Comparison of ENCODE assay signal across 1 cellular context in the genomic region with DNA sequence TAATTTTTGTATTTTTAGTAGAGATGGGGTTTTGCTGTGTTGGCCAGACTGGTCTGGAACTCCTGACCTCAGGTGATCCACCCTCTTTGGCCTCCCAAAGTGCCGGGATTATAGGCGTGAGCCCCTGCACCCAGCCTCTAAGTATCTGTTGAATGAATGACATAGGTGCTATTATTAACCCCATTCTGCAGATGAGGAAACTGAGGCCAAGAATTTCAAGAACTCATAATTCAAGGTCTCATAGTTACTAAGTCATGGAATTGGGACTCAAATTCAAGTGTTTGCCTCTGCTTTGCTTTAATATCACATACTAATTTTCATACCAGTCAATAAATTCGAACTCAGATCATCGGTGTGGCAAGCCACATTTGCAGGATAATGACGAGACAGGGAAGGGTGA.
TF ChIP-seq lines count a peak whose summit lies in the region.

No MANE protein-coding gene starts in this region.

TF ChIP-seq in K562, 482 proteins besides CTCF, POLR2A, EP300 and RAD21:
- peak; percentile 90 for TF ChIP-seq RBM25 (IDR thresholded peaks at IDR 0.05; ENCODE audit: low read depth, low read length, severe bottlenecking)
- TF ChIP-seq ZNF551 (CRISPR knock-in tag; IDR thresholded peaks at IDR 0.05): no peak
- TF ChIP-seq CREM (IDR thresholded peaks at IDR 0.05; ENCODE audit: low read depth): no peak
- TF ChIP-seq CHD4 (IDR thresholded peaks at IDR 0.05; ENCODE audit: insufficient read depth, insufficient replicate concordance, low read depth, low read length, poor library complexity, severe bottlenecking): no peak
- TF ChIP-seq SMARCA5 (IDR thresholded peaks at IDR 0.05): 0 out of 2 replicates have a peak, but pooled peaks have one; percentile 23
- TF ChIP-seq, protein P1, sequence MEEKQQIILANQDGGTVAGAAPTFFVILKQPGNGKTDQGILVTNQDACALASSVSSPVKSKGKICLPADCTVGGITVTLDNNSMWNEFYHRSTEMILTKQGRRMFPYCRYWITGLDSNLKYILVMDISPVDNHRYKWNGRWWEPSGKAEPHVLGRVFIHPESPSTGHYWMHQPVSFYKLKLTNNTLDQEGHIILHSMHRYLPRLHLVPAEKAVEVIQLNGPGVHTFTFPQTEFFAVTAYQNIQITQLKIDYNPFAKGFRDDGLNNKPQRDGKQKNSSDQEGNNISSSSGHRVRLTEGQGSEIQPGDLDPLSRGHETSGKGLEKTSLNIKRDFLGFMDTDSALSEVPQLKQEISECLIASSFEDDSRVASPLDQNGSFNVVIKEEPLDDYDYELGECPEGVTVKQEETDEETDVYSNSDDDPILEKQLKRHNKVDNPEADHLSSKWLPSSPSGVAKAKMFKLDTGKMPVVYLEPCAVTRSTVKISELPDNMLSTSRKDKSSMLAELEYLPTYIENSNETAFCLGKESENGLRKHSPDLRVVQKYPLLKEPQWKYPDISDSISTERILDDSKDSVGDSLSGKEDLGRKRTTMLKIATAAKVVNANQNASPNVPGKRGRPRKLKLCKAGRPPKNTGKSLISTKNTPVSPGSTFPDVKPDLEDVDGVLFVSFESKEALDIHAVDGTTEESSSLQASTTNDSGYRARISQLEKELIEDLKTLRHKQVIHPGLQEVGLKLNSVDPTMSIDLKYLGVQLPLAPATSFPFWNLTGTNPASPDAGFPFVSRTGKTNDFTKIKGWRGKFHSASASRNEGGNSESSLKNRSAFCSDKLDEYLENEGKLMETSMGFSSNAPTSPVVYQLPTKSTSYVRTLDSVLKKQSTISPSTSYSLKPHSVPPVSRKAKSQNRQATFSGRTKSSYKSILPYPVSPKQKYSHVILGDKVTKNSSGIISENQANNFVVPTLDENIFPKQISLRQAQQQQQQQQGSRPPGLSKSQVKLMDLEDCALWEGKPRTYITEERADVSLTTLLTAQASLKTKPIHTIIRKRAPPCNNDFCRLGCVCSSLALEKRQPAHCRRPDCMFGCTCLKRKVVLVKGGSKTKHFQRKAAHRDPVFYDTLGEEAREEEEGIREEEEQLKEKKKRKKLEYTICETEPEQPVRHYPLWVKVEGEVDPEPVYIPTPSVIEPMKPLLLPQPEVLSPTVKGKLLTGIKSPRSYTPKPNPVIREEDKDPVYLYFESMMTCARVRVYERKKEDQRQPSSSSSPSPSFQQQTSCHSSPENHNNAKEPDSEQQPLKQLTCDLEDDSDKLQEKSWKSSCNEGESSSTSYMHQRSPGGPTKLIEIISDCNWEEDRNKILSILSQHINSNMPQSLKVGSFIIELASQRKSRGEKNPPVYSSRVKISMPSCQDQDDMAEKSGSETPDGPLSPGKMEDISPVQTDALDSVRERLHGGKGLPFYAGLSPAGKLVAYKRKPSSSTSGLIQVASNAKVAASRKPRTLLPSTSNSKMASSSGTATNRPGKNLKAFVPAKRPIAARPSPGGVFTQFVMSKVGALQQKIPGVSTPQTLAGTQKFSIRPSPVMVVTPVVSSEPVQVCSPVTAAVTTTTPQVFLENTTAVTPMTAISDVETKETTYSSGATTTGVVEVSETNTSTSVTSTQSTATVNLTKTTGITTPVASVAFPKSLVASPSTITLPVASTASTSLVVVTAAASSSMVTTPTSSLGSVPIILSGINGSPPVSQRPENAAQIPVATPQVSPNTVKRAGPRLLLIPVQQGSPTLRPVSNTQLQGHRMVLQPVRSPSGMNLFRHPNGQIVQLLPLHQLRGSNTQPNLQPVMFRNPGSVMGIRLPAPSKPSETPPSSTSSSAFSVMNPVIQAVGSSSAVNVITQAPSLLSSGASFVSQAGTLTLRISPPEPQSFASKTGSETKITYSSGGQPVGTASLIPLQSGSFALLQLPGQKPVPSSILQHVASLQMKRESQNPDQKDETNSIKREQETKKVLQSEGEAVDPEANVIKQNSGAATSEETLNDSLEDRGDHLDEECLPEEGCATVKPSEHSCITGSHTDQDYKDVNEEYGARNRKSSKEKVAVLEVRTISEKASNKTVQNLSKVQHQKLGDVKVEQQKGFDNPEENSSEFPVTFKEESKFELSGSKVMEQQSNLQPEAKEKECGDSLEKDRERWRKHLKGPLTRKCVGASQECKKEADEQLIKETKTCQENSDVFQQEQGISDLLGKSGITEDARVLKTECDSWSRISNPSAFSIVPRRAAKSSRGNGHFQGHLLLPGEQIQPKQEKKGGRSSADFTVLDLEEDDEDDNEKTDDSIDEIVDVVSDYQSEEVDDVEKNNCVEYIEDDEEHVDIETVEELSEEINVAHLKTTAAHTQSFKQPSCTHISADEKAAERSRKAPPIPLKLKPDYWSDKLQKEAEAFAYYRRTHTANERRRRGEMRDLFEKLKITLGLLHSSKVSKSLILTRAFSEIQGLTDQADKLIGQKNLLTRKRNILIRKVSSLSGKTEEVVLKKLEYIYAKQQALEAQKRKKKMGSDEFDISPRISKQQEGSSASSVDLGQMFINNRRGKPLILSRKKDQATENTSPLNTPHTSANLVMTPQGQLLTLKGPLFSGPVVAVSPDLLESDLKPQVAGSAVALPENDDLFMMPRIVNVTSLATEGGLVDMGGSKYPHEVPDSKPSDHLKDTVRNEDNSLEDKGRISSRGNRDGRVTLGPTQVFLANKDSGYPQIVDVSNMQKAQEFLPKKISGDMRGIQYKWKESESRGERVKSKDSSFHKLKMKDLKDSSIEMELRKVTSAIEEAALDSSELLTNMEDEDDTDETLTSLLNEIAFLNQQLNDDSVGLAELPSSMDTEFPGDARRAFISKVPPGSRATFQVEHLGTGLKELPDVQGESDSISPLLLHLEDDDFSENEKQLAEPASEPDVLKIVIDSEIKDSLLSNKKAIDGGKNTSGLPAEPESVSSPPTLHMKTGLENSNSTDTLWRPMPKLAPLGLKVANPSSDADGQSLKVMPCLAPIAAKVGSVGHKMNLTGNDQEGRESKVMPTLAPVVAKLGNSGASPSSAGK (IDR thresholded peaks at IDR 0.05): 0 out of 2 replicates have a peak, but pooled peaks have one; percentile 9
- peak; percentile 45; the same call in 1 of the 2 replicates for TF ChIP-seq BCOR (IDR thresholded peaks at IDR 0.05)
